ENCODE assay signal across 8 cellular contexts in genomic region chr10:97401455-97401919, GRCh38. TPM values are rescaled to one million over a fixed set of nuclear protein-coding genes. Genes with fewer than 3 reads are reported as not detected.
DNase-seq lines count a peak whose midpoint lies in the region; ATAC-seq and TF ChIP-seq lines count a peak whose summit lies in the region.

No MANE protein-coding gene starts in this region.

- peak overlapping the region; percentile 81 for H3K27ac ChIP-seq in CD4-positive, alpha-beta T cell (ENCODE audit: low read depth, low read length)
- H3K27ac ChIP-seq in OCI-LY3 (ENCODE audit: low read length) = no peak overlapping the region
- peak overlapping the region; percentile 97 for H3K27ac ChIP-seq in neutrophil

- H3K9me3 Mint-ChIP-seq in CD4-positive, alpha-beta T cell = no peaks in the 10 kb centered on the region

- H3K4me1 ChIP-seq in OCI-LY3 (ENCODE audit: low read length) = peaks cover 3% of the 10 kb centered on the region; the same call in 1 of the 2 replicates
- H3K4me1 ChIP-seq in endocrine pancreas (ENCODE audit: control insufficient read depth, insufficient read depth, low read length) = no peaks in the 10 kb centered on the region
- H3K4me1 ChIP-seq in neutrophil (ENCODE audit: control insufficient read depth in 1 of 2, insufficient read depth in 1 of 2, low read depth in 1 of 2, low read length in 1 of 2) = peaks cover 74% of the 10 kb centered on the region in 2 experiments

- no peaks in the 10 kb centered on the region for H3K27me3 Mint-ChIP-seq in CD4-positive, alpha-beta T cell

- H4K20me1 ChIP-seq in OCI-LY3 (ENCODE audit: insufficient read depth, low read length) = no peaks in the 10 kb centered on the region

- POLR2A ChIA-PET in CD4-positive, alpha-beta T cell (lab: Charles Lee) = interaction anchor here (0.6 to 2.6 kb wide), 17 partner anchors 9 to 285 kb away, joined by 3 to 18 read pairs (median 4); partner anchors contain the start of genes ARHGAP19, AVPI1, FRAT1 and FRAT2

- H3K9me3 ChIP-seq in CD4-positive, alpha-beta T cell (ENCODE audit: control insufficient read depth, low read length) = no peaks in the 10 kb centered on the region
- no peaks in the 10 kb centered on the region for H3K9me3 ChIP-seq in OCI-LY3 (ENCODE audit: insufficient read depth, low read length)
- H3K9me3 ChIP-seq in endocrine pancreas (ENCODE audit: control insufficient read depth, low read length) = no peaks in the 10 kb centered on the region
- no peaks in the 10 kb centered on the region for H3K9me3 ChIP-seq in neutrophil

- H3K36me3 ChIP-seq in OCI-LY3 (replicated peaks; ENCODE audit: low read depth, low read length) = no peaks in the 10 kb centered on the region
- H3K36me3 ChIP-seq in endocrine pancreas (ENCODE audit: control insufficient read depth, insufficient read depth, low read length) = no peaks in the 10 kb centered on the region
- no peaks in the 10 kb centered on the region for H3K36me3 ChIP-seq in neutrophil

- H3K27me3 ChIP-seq in CD4-positive, alpha-beta T cell (ENCODE audit: control insufficient read depth, insufficient read depth, low read length) = no peaks in the 10 kb centered on the region
- no peaks in the 10 kb centered on the region for H3K27me3 ChIP-seq in OCI-LY3 (ENCODE audit: low read depth, low read length)
- H3K27me3 ChIP-seq in endocrine pancreas (ENCODE audit: control insufficient read depth, insufficient read depth, low read length) = no peaks in the 10 kb centered on the region
- H3K27me3 ChIP-seq in neutrophil = no peaks in the 10 kb centered on the region

- intact Hi-C loops in CD4-positive, alpha-beta T cell (cut with DNase I, micrococcal nuclease) = loop anchor here (1.0 to 5.0 kb wide), 10 partner anchors 25 to 336 kb away; partner anchors contain the start of genes ARHGAP19 (in 2 of the 2), FRAT2 (in 2 of the 2), AVPI1 (in 1 of the 2) and EXOSC1 (in 1 of the 2)

- no peak for ATAC-seq in CD4-positive, alpha-beta T cell (ENCODE audit: poor library complexity)
- ATAC-seq in esophagus mucosa (no peak), HG03565 (IDR thresholded peaks at IDR 0.05; ENCODE audit: unreplicated experiment) (no peak)

- peaks cover 5% of the 10 kb centered on the region for H3K36me3 Mint-ChIP-seq in CD4-positive, alpha-beta T cell (ENCODE audit: low read depth)

- DNase-seq in CD4-positive, alpha-beta T cell = no peak
- no peak for DNase-seq in activated CD4-positive, CD25-positive, alpha-beta regulatory T cell treated with anti-CD3 and anti-CD28 coated beads, Interleukin-2, amount 50 U/mL, for 72 hours
- DNase-seq in NCI-H2081 treated with DMSO at 0.1 percent for 48 hours (lab: John Stamatoyannopoulos, UW) = no peak

- H3K4me3 Mint-ChIP-seq in CD4-positive, alpha-beta T cell = peak overlapping the region; percentile 95

- TF ChIP-seq CTCF in CD4-positive, alpha-beta T cell (IDR thresholded peaks at IDR 0.05) = no peak
- no peak for TF ChIP-seq CTCF in OCI-LY3 (IDR thresholded peaks at IDR 0.05; ENCODE audit: low read depth, low read length)
- no peak for TF ChIP-seq CTCF in neutrophil (IDR thresholded peaks at IDR 0.05)

- CTCF ChIA-PET in CD4-positive, alpha-beta T cell (lab: Charles Lee) = interaction anchor here (0.8 to 1.7 kb wide), 5 partner anchors 8 to 98 kb away, joined by 3 to 6 read pairs (median 3); partner anchors contain the start of gene UBTD1

- peak overlapping the region; percentile 92 for H2AFZ ChIP-seq in OCI-LY3 (ENCODE audit: low read depth, low read length)

- peaks cover 18% of the 10 kb centered on the region for H3K79me2 ChIP-seq in OCI-LY3 (ENCODE audit: low read length)

- peak overlapping the region; percentile 53 for H3K9ac ChIP-seq in OCI-LY3 (ENCODE audit: low read length)
- no peak overlapping the region for H3K9ac ChIP-seq in endocrine pancreas (ENCODE audit: control insufficient read depth, insufficient read depth, low read length)

- peak overlapping the region; percentile 59 for H3K4me2 ChIP-seq in OCI-LY3 (ENCODE audit: low read length)

- peak overlapping the region; percentile 89 for H3K27ac Mint-ChIP-seq in CD4-positive, alpha-beta T cell

- peaks cover 16% of the 10 kb centered on the region for H3K4me1 Mint-ChIP-seq in CD4-positive, alpha-beta T cell (ENCODE audit: low read depth)

- H3K4me3 ChIP-seq in OCI-LY3 (ENCODE audit: low read length) (peak overlapping the region; percentile 93), endocrine pancreas (ENCODE audit: control insufficient read depth, insufficient read depth, low read length) (peak overlapping the region; percentile 94), neutrophil (ENCODE audit: low read depth in 1 of 2, low read length in 1 of 2) (peak overlapping the region; percentile 84 to 88)

RNA-seq across cellular contexts. Expression of gene RRP12, which starts 0.3 kb away (rescaled TPM):
- 10 to 100 TPM; 84.2 to 87.6 TPM for total RNA-seq in CD4-positive, alpha-beta T cell
- total RNA-seq in esophagus mucosa = 25.8 TPM

RNA-seq across cellular contexts. Expression of gene PGAM1, which starts 24.5 kb away (rescaled TPM):
- total RNA-seq in CD4-positive, alpha-beta T cell = 10 to 100 TPM; 50.7 to 55.5 TPM
- total RNA-seq in esophagus mucosa = 324 TPM

RNA-seq across cellular contexts. Expression of gene EXOSC1, which starts 44.3 kb away (rescaled TPM):
- 10 to 100 TPM; 28.8 to 29.7 TPM for total RNA-seq in CD4-positive, alpha-beta T cell
- total RNA-seq in esophagus mucosa = 30.8 TPM

RNA-seq across cellular contexts. Expression of gene ZDHHC16, which starts 44.5 kb away (rescaled TPM):
- total RNA-seq in CD4-positive, alpha-beta T cell = 1 to 10 TPM; 6.2 to 6.5 TPM
- 23.0 TPM for total RNA-seq in esophagus mucosa
